8 cellular contexts compared by ENCODE assay signal in genomic region chr17:4807534-4808377, GRCh38. TPM values are rescaled to one million over a fixed set of nuclear protein-coding genes. Genes with fewer than 3 reads are reported as not detected.
A peak's percentile ranks its signal among the peaks of the same experiment; 100 is the strongest.
DNase-seq lines count a peak whose midpoint lies in the region; ATAC-seq and TF ChIP-seq lines count a peak whose summit lies in the region.

No MANE protein-coding gene starts in this region.

- H3K27me3 ChIP-seq in mesendoderm (ENCODE audit: insufficient read depth, low read length, poor library complexity), result no peaks in the 10 kb centered on the region
- no peaks in the 10 kb centered on the region for H3K27me3 ChIP-seq in aorta (ENCODE audit: control insufficient read depth in 1 of 2, insufficient read depth in 2 of 2, low read length in 1 of 2)

- intact Hi-C loops in aorta (cut with DNase I), result loop anchor here in 1 of 2 donors (5.0 kb wide), 1 partner anchor 80 kb away; no protein-coding TSS in a partner anchor

- no peaks in the 10 kb centered on the region for H3K9me3 Mint-ChIP-seq in activated naive CD4-positive, alpha-beta T cell treated with anti-CD3 and anti-CD28 coated beads, Interleukin-2, amount 50 U/mL, for 24 hours
- H3K9me3 Mint-ChIP-seq in chondrocyte (ENCODE audit: low read depth), result no peaks in the 10 kb centered on the region

- H3K4me1 ChIP-seq in mesendoderm (ENCODE audit: control insufficient read depth, low read depth, low read length), result no peaks in the 10 kb centered on the region
- H3K4me1 ChIP-seq in aorta (ENCODE audit: control insufficient read depth in 1 of 2, insufficient read depth in 2 of 2, low read length in 2 of 2), result no peaks in the 10 kb centered on the region

- H3K56ac ChIP-seq in mesendoderm (ENCODE audit: low read length), result peak overlapping the region; percentile 90

- H3K27ac Mint-ChIP-seq in activated naive CD4-positive, alpha-beta T cell treated with anti-CD3 and anti-CD28 coated beads, Interleukin-2, amount 50 U/mL, for 24 hours, result no peak overlapping the region
- H3K27ac Mint-ChIP-seq in chondrocyte (ENCODE audit: unreplicated experiment), result peak overlapping the region; percentile 73

- no peak overlapping the region for H2BK5ac ChIP-seq in mesendoderm (ENCODE audit: low read length)

- WGBS in mesendoderm (ENCODE audit: extremely low coverage, insufficient coverage, low lambda C conversion rate), result no CpG with 5 or more reads among the region's 38 CpGs
- 11 to 12% methylated on average over 38 of the region's 38 CpGs for WGBS in aorta, 2 donors

- peak overlapping the region; percentile 78 for H2BK120ac ChIP-seq in mesendoderm (ENCODE audit: low read depth, low read length)

- H3K9me3 ChIP-seq in aorta (ENCODE audit: control insufficient read depth, low read length), result no peaks in the 10 kb centered on the region

- peaks cover 3% of the 10 kb centered on the region for H3K36me3 Mint-ChIP-seq in activated naive CD4-positive, alpha-beta T cell treated with anti-CD3 and anti-CD28 coated beads, Interleukin-2, amount 50 U/mL, for 24 hours
- H3K36me3 Mint-ChIP-seq in chondrocyte (ENCODE audit: low read depth), result peaks cover 13% of the 10 kb centered on the region

- H3K4me3 ChIP-seq in mesendoderm (ENCODE audit: low read length), result peak overlapping the region; percentile 26
- H3K4me3 ChIP-seq in aorta (ENCODE audit: low read length in 2 of 2), result peak overlapping the region; percentile 92 to 93

- DNase-seq in activated naive CD4-positive, alpha-beta T cell (lab: John Stamatoyannopoulos, UW), result no peak
- no peak for DNase-seq in chondrocyte (ENCODE audit: low spot score)
- DNase-seq in mesendoderm, result no peak
- no peak for DNase-seq in aorta

- H3K36me3 ChIP-seq in mesendoderm (ENCODE audit: control insufficient read depth, insufficient read depth, low read length), result no peaks in the 10 kb centered on the region
- H3K36me3 ChIP-seq in aorta (ENCODE audit: control insufficient read depth in 1 of 2, insufficient read depth in 2 of 2, low read length in 1 of 2), result no peaks in the 10 kb centered on the region

- TF ChIP-seq CTCF in chondrocyte (IDR thresholded peaks at IDR 0.05), result no peak

- H3K9ac ChIP-seq in mesendoderm (ENCODE audit: low read length), result peak overlapping the region; percentile 59

- H3K4me1 Mint-ChIP-seq in activated naive CD4-positive, alpha-beta T cell treated with anti-CD3 and anti-CD28 coated beads, Interleukin-2, amount 50 U/mL, for 24 hours, result peaks cover 14% of the 10 kb centered on the region
- H3K4me1 Mint-ChIP-seq in chondrocyte (ENCODE audit: low read depth), result peaks cover 22% of the 10 kb centered on the region

- ATAC-seq in aorta (ENCODE audit: low FRiP score) (peak; percentile 57), HG02938 (IDR thresholded peaks at IDR 0.05; ENCODE audit: unreplicated experiment) (no peak), GM19397 (IDR thresholded peaks at IDR 0.05; ENCODE audit: unreplicated experiment) (no peak)
- no peak for ATAC-seq in activated CD4-positive, CD25-positive, alpha-beta regulatory T cell treated with anti-CD3 and anti-CD28 coated beads, Interleukin-2, amount 50 U/mL, for 24 hours

- H3K18ac ChIP-seq in mesendoderm (ENCODE audit: low read length), result peak overlapping the region; percentile 22

- H3K4ac ChIP-seq in mesendoderm (ENCODE audit: low read depth, low read length), result peak overlapping the region; percentile 88

- H3K27ac ChIP-seq in mesendoderm (ENCODE audit: low read depth, low read length), result no peak overlapping the region
- H3K27ac ChIP-seq in aorta (ENCODE audit: low read depth in 1 of 2, low read length in 2 of 2), result no peak overlapping the region

- no peak overlapping the region for H2BK15ac ChIP-seq in mesendoderm (replicated peaks; ENCODE audit: low read depth)

- no peak overlapping the region for H2AK5ac ChIP-seq in mesendoderm (ENCODE audit: low read length)

- no peak overlapping the region for H4K8ac ChIP-seq in mesendoderm (ENCODE audit: low read depth, low read length)

- H3K27me3 Mint-ChIP-seq in activated naive CD4-positive, alpha-beta T cell treated with anti-CD3 and anti-CD28 coated beads, Interleukin-2, amount 50 U/mL, for 24 hours, result no peaks in the 10 kb centered on the region
- H3K27me3 Mint-ChIP-seq in chondrocyte (ENCODE audit: low read depth), result no peaks in the 10 kb centered on the region

- H3K4me3 Mint-ChIP-seq in activated naive CD4-positive, alpha-beta T cell treated with anti-CD3 and anti-CD28 coated beads, Interleukin-2, amount 50 U/mL, for 24 hours, result peak overlapping the region; percentile 58
- peak overlapping the region; percentile 80 for H3K4me3 Mint-ChIP-seq in chondrocyte (ENCODE audit: unreplicated experiment)

- no peak overlapping the region for H4K5ac ChIP-seq in mesendoderm (ENCODE audit: low read length)

- no peak overlapping the region for H3K23ac ChIP-seq in mesendoderm (ENCODE audit: low read length)

- H3K4me2 ChIP-seq in mesendoderm (ENCODE audit: low read length), result peak overlapping the region; percentile 54

- H3K79me2 ChIP-seq in mesendoderm (ENCODE audit: control insufficient read depth, insufficient read depth, low read length), result no peaks in the 10 kb centered on the region

- no peaks in the 10 kb centered on the region for H3K79me1 ChIP-seq in mesendoderm (ENCODE audit: low read length)

RNA-seq across cellular contexts. Expression of gene PLD2, which starts 0.8 kb away (rescaled TPM):
- total RNA-seq in chondrocyte (30.3 to 35.3 TPM (median 32.1 TPM) in 3 replicates), aorta (10 to 100 TPM; 25.3 to 65.0 TPM)
- 15.8 TPM for polyA plus RNA-seq in mesendoderm (2013, experiment 1 of 2)
- polyA plus RNA-seq in mesendoderm (2013, experiment 2 of 2), result 17.0 TPM
- 10 to 100 TPM in 1 of 2 donors, 1 to 10 TPM in 1; 8.8 to 32.9 TPM for polyA plus RNA-seq in aorta

RNA-seq across cellular contexts. Expression of gene PSMB6, which starts 11.8 kb away (rescaled TPM):
- total RNA-seq in chondrocyte (110 to 146 TPM (median 113 TPM) in 3 replicates), aorta (10 to 100 TPM; 78.3 to 91.8 TPM)
- 350 TPM for polyA plus RNA-seq in mesendoderm (2013, experiment 1 of 2)
- polyA plus RNA-seq in mesendoderm (2013, experiment 2 of 2), result 348 TPM
- 100 to 1,000 TPM; 171 to 186 TPM for polyA plus RNA-seq in aorta

RNA-seq across cellular contexts. Expression of gene GLTPD2, which starts 19.0 kb away (rescaled TPM):
- total RNA-seq in chondrocyte, result not detected in 3 replicates
- polyA plus RNA-seq in mesendoderm (2013, experiment 1 of 2), result not detected
- 0.04 TPM for polyA plus RNA-seq in mesendoderm (2013, experiment 2 of 2)
- total RNA-seq in aorta, result not detected
- polyA plus RNA-seq in aorta, result 1 to 10 TPM in 1 of 2 donors, not detected in 1; 3.4 TPM

RNA-seq across cellular contexts. Expression of gene VMO1, which starts 21.6 kb away (rescaled TPM):
- total RNA-seq in chondrocyte (0.82 to 2.4 TPM (median 1.2 TPM) in 3 replicates), aorta (10 to 100 TPM in 1 of 2 donors, 1 to 10 TPM in 1; 6.6 to 19.3 TPM)
- polyA plus RNA-seq in mesendoderm (2013, experiment 1 of 2), result 0.13 TPM
- polyA plus RNA-seq in mesendoderm (2013, experiment 2 of 2), result 0.17 TPM
- 10 to 100 TPM in 1 of 2 donors, 1 to 10 TPM in 1; 1.5 to 15.5 TPM for polyA plus RNA-seq in aorta
